8 cellular contexts compared by ENCODE assay signal in genomic region chr11:113874096-113874919, GRCh38. TPM values are rescaled to one million over a fixed set of nuclear protein-coding genes. Genes with fewer than 3 reads are reported as not detected.
DNase-seq lines count a peak whose midpoint lies in the region; ATAC-seq, FAIRE-seq and TF ChIP-seq lines count a peak whose summit lies in the region.

No MANE protein-coding gene starts in this region.

- no peak overlapping the region for H3K18ac ChIP-seq in IMR-90 (ENCODE audit: low read depth, low read length)

- no peak overlapping the region for H2BK15ac ChIP-seq in IMR-90 (ENCODE audit: low read depth, low read length)

- no peaks in the 10 kb centered on the region for H3K27me3 ChIP-seq in IMR-90 (ENCODE audit: control insufficient read depth, insufficient read depth, low read length)
- H3K27me3 ChIP-seq in brain microvascular endothelial cell (replicated peaks), result no peaks in the 10 kb centered on the region
- H3K27me3 ChIP-seq in lung (ENCODE audit: control insufficient read depth, insufficient read depth), result no peaks in the 10 kb centered on the region
- no peaks in the 10 kb centered on the region for H3K27me3 ChIP-seq in uterus

- peaks cover 4% of the 10 kb centered on the region; the same call in 1 of the 2 replicates for H3K4me1 ChIP-seq in IMR-90 (ENCODE audit: control insufficient read depth, insufficient read depth, low read length)
- H3K4me1 ChIP-seq in lung (ENCODE audit: control insufficient read depth in 2 of 2, insufficient read depth in 2 of 2, low read length in 2 of 2), result peaks cover 7% of the 10 kb centered on the region in 2 donors
- H3K4me1 ChIP-seq in uterus, result peaks cover 0 to 5% of the 10 kb centered on the region in 2 donors

- no TSS peak for BruUV-seq in IMR-90 (replicated peaks; lab: Mats Ljungman, UMichigan)

- no peak for FAIRE-seq in RCC 7860 (lab: Jason Lieb, UNC)

- no peak overlapping the region for H3K14ac ChIP-seq in IMR-90 (replicated peaks; ENCODE audit: low read depth, low read length)

- H3K27ac ChIP-seq in IMR-90 (ENCODE audit: insufficient read depth, low read length) (no peak overlapping the region), brain microvascular endothelial cell (no peak overlapping the region), lung (ENCODE audit: low read depth in 1 of 2, low read length in 1 of 2) (peak overlapping the region in 1 of 2 donors; percentile 98), uterus (peak overlapping the region; percentile 68 to 78)

- CTCF ChIA-PET in IMR-90 (lab: Yijun Ruan, JAX), result interaction anchor here (0.6 kb wide), 1 partner anchor 22 kb away, joined by 4 read pairs; no protein-coding TSS in a partner anchor

- H2AFZ ChIP-seq in IMR-90 (replicated peaks; ENCODE audit: low read length, poor library complexity), result peak overlapping the region; percentile 95

- no peaks in the 10 kb centered on the region for H3K9me3 ChIP-seq in IMR-90 (ENCODE audit: control insufficient read depth, insufficient read depth, low read length)
- H3K9me3 ChIP-seq in lung (ENCODE audit: control insufficient read depth in 2 of 2, insufficient read depth in 1 of 2, low read length in 1 of 2), result no peaks in the 10 kb centered on the region
- H3K9me3 ChIP-seq in uterus, result no peaks in the 10 kb centered on the region

- H3K36me3 ChIP-seq in IMR-90 (ENCODE audit: control insufficient read depth, insufficient read depth, low read length), result no peaks in the 10 kb centered on the region
- no peaks in the 10 kb centered on the region for H3K36me3 ChIP-seq in brain microvascular endothelial cell (replicated peaks)
- H3K36me3 ChIP-seq in lung (ENCODE audit: control insufficient read depth in 2 of 2, insufficient read depth in 2 of 2, low read length in 2 of 2), result no peaks in the 10 kb centered on the region
- H3K36me3 ChIP-seq in uterus, result no peaks in the 10 kb centered on the region

- no peak overlapping the region for H2AK5ac ChIP-seq in IMR-90 (ENCODE audit: low read depth, low read length)

- no peak overlapping the region for H2BK20ac ChIP-seq in IMR-90 (ENCODE audit: low read depth, low read length)

- no peak overlapping the region for H2BK5ac ChIP-seq in IMR-90 (ENCODE audit: low read depth, low read length, poor library complexity, severe bottlenecking)

- no peak; the same call in 1 of the 2 replicates for ATAC-seq in IMR-90 (ENCODE audit: low read depth)
- no peak for ATAC-seq in lung (ENCODE audit: insufficient read depth, low FRiP score)
- no peak for ATAC-seq in HG03159 (IDR thresholded peaks at IDR 0.05; ENCODE audit: unreplicated experiment)
- no peak for ATAC-seq in GM18870 (IDR thresholded peaks at IDR 0.05; ENCODE audit: unreplicated experiment)

- peak overlapping the region; percentile 63 for H3K4me2 ChIP-seq in IMR-90 (ENCODE audit: low read depth, low read length)

- no peak overlapping the region for H4K5ac ChIP-seq in IMR-90 (ENCODE audit: low read depth, low read length)

- peak overlapping the region; percentile 3; the same call in 1 of the 2 replicates for H3K4ac ChIP-seq in IMR-90 (ENCODE audit: low read depth, low read length)

- in situ Hi-C loops in IMR-90 (cut with MboI; ENCODE audit: low sequenced_read_pairs), result no loop called here
- in situ Hi-C loops in brain microvascular endothelial cell (cut with HindIII; ENCODE audit: low pct_ligation_motif_present, low sequenced_read_pairs), result no loop called here

- dilution Hi-C loops in IMR-90 (cut with HindIII; ENCODE audit: low sequenced_read_pairs, unreplicated experiment), result no loop called here

- intact Hi-C loops in IMR-90 (cut with micrococcal nuclease), result loop anchor here (10.0 kb wide), 2 partner anchors 290 to 1570 kb away; no protein-coding TSS in a partner anchor
- intact Hi-C loops in uterus (cut with DNase I; ENCODE audit: low total_unique reads), result no loop called here

- peak overlapping the region in 1 of 2 experiments; percentile 4; a peak in 1 of 4 replicates for H4K8ac ChIP-seq in IMR-90 (ENCODE audit: low read depth in 2 of 2, low read length in 2 of 2)

- DNase-seq in GM12864 (ENCODE audit: low read depth) (no peak), IMR-90 (peak; percentile 1), brain microvascular endothelial cell (no peak), lung (ENCODE audit: low spot score) (no peak), uterus (no peak), RCC 7860 (ENCODE audit: low spot score) (no peak)

- H3K79me1 ChIP-seq in IMR-90 (ENCODE audit: low read depth in 1 of 2, low read length in 2 of 2), result peaks cover 4 to 19% of the 10 kb centered on the region in 2 experiments; a peak in 2 of 4 replicates

- TF ChIP-seq POLR2A in IMR-90 (IDR thresholded peaks at IDR 0.05; ENCODE audit: low read depth, low read length) (no peak), uterus (IDR thresholded peaks at IDR 0.05) (no peak)

- POLR2A ChIA-PET in IMR-90 (lab: Charles Lee; ENCODE audit: unreplicated experiment), result interaction anchor here (0.7 kb wide), 1 partner anchor 138 kb away, joined by 9 read pairs; no protein-coding TSS in a partner anchor

- 95% methylated on average over 4 of the region's 26 CpGs; no CpG with 5 or more reads in 1 of the 2 experiments for WGBS in IMR-90 (ENCODE audit: extremely low coverage in 2 of 2, insufficient read length in 1 of 2), 2 experiments
- 71% methylated on average over 23 to 26 of the region's 26 CpGs for WGBS in lung, 2 donors

- H4K20me1 ChIP-seq in IMR-90 (ENCODE audit: insufficient read depth, low read length), result no peaks in the 10 kb centered on the region

- TF ChIP-seq CTCF in GM12864 (IDR thresholded peaks at IDR 0.05; ENCODE audit: low read depth, low read length, missing control alignments), result no peak
- no peak for TF ChIP-seq CTCF in IMR-90 (conservative IDR thresholded peaks at IDR 0.05; ENCODE audit: low read depth, low read length)
- TF ChIP-seq CTCF in brain microvascular endothelial cell (IDR thresholded peaks at IDR 0.05; ENCODE audit: low read depth, low read length, missing control alignments), result no peak
- no peak for TF ChIP-seq CTCF in lung (IDR thresholded peaks at IDR 0.05; ENCODE audit: control extremely low read depth, extremely low read depth)
- no peak for TF ChIP-seq CTCF in uterus (IDR thresholded peaks at IDR 0.05)

- no peak for TF ChIP-seq RAD21 in IMR-90 (IDR thresholded peaks at IDR 0.05; ENCODE audit: low read length)

- peak overlapping the region; percentile 28; the same call in 1 of the 2 replicates for H3K56ac ChIP-seq in IMR-90 (ENCODE audit: extremely low read depth, insufficient read depth, low read length)

- H3K4me3 ChIP-seq in GM12864 (ENCODE audit: low read depth, low read length) (peak overlapping the region; percentile 80), IMR-90 (ENCODE audit: insufficient read depth, low read depth, low read length) (peak overlapping the region; percentile 67), brain microvascular endothelial cell (ENCODE audit: low read depth, low read length) (peak overlapping the region; percentile 73), lung (peak overlapping the region; percentile 84), uterus (peak overlapping the region; percentile 45 to 84)

- peak overlapping the region; percentile 66 for H3K23ac ChIP-seq in IMR-90 (ENCODE audit: low read depth, low read length)

- H2AK9ac ChIP-seq in IMR-90 (replicated peaks; ENCODE audit: low read depth, low read length, poor library complexity), result no peak overlapping the region

- no peak overlapping the region for H2BK120ac ChIP-seq in IMR-90 (ENCODE audit: low read depth, low read length)

- no peaks in the 10 kb centered on the region for H3K9me1 ChIP-seq in IMR-90 (ENCODE audit: insufficient read depth, low read length)

- no peak overlapping the region for H4K91ac ChIP-seq in IMR-90 (ENCODE audit: insufficient read depth, low read depth, low read length)

- peak overlapping the region; percentile 50 for H3K9ac ChIP-seq in IMR-90 (ENCODE audit: low read depth, low read length)

TF ChIP-seq in IMR-90, 13 proteins besides CTCF, POLR2A, EP300 and RAD21:
- TF ChIP-seq CHD1 (IDR thresholded peaks at IDR 0.05; ENCODE audit: low read depth, low read length) (no peak), USF2 (IDR thresholded peaks at IDR 0.05; ENCODE audit: low read depth, low read length) (no peak), MAFK (IDR thresholded peaks at IDR 0.05; ENCODE audit: low read depth, low read length) (no peak), FOS (IDR thresholded peaks at IDR 0.05; ENCODE audit: low read depth, low read length) (no peak), MAZ (IDR thresholded peaks at IDR 0.05; ENCODE audit: borderline replicate concordance, low read depth, low read length) (no peak), MXI1 (IDR thresholded peaks at IDR 0.05; ENCODE audit: borderline replicate concordance, low read depth, low read length) (no peak), RFX5 (IDR thresholded peaks at IDR 0.05; ENCODE audit: low read depth, low read length) (no peak), RCOR1 (IDR thresholded peaks at IDR 0.05; ENCODE audit: insufficient replicate concordance, low read length) (no peak), BHLHE40 (IDR thresholded peaks at IDR 0.05; ENCODE audit: low read depth, low read length) (no peak)

RNA-seq across cellular contexts. Expression of gene USP28, which starts 1.1 kb away (rescaled TPM):
- total RNA-seq in IMR-90 (2012; rRNA removed), result 24.7 and 36.0 TPM in 2 replicates
- 14.5 and 17.0 TPM in 2 replicates for polyA plus RNA-seq in IMR-90 (2012; rRNA removed)
- 5.7 and 9.8 TPM in 2 replicates for polyA plus RNA-seq in IMR-90 (2012; cell fraction: cytosol; rRNA removed)
- polyA plus RNA-seq in IMR-90 (2012; cell fraction: nucleus; rRNA removed; ENCODE audit: low replicate concordance), result 6.3 and 25.3 TPM in 2 replicates
- 10 to 100 TPM; 19.3 to 45.3 TPM for total RNA-seq in lung
- 1 to 10 TPM; 3.5 to 9.2 TPM for polyA plus RNA-seq in lung
- total RNA-seq in uterus, result 10 to 100 TPM in 3 of 4 donors, 1 to 10 TPM in 1; 5.3 to 43.3 (median 22.4) TPM

RNA-seq across cellular contexts. Expression of gene HTR3B, which starts 30.3 kb away (rescaled TPM):
- total RNA-seq in IMR-90 (2012; rRNA removed) (not detected in 2 replicates), lung (not detected), uterus (not detected)
- polyA plus RNA-seq in IMR-90 (2012; rRNA removed) (not detected in 2 replicates), lung (under 1 TPM in 1 of 2 donors, not detected in 1; 0.03 TPM)
- polyA plus RNA-seq in IMR-90 (2012; cell fraction: cytosol; rRNA removed), result not detected in 2 replicates
- not detected in 2 replicates for polyA plus RNA-seq in IMR-90 (2012; cell fraction: nucleus; rRNA removed; ENCODE audit: low replicate concordance)

Comparison
In these comparisons a context has a peak if more than half of its experiments do, and no peak if none do; other contexts are left out.
1. H3K27ac ChIP-seq: peak in uterus (2 of 2); none in IMR-90 (single experiment) and brain microvascular endothelial cell (single experiment).
2. Peak in every context shown above with its lines, with median percentiles within 50 percentile points of each other: H3K4me3 ChIP-seq.